ENCODE assay signal across 8 cellular contexts in the genomic region with DNA sequence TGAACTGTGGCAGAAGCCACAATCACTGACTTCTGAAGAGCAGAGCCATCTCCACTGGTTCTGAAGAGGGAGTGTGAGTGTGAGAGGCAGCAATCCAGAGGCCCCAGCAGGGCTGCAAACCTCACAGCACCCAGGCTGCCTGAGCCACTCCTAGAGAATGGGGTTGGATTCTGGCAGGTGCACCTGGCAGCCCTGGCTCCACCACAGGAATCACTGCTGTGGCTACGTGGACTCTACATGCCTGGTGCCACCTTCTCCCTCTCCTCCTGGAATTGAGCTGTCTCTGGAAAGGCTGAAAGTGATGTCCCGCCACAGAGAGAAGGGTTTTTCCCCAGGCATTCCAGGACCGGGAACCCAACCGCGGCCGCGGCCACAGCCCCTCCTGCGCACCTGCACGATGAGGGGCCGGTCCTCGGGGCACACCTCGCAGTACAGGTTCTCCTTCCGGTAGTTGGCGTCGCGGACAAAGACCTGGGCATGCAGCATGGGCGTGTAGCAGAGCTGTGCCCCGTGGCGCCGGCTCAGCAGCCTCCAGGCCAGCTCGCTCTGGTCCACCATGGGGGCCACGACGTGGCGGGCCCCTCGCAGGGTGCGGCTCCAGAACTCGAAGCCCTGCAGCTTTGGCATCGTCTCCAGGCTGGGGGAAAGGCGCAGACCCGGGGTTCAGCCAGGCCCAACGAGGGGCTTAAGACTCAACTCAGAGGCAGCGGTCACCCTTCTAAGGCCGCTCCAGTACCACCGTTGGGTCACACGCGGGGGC. TPM values are rescaled to one million over a fixed set of nuclear protein-coding genes. Genes with fewer than 3 reads are reported as not detected.
DNase-seq lines count a peak whose midpoint lies in the region; ATAC-seq and TF ChIP-seq lines count a peak whose summit lies in the region.

No MANE protein-coding gene starts in this region.

- peak overlapping the region; percentile 96 for H3K4me2 ChIP-seq in OCI-LY3 (ENCODE audit: low read length)

- H4K20me1 ChIP-seq in OCI-LY3 (ENCODE audit: insufficient read depth, low read length) = no peaks in the 10 kb centered on the region

- peak overlapping the region; percentile 81 for H3K4me3 ChIP-seq in H7 (ENCODE audit: insufficient read depth, low read depth, low read length)
- peak overlapping the region; percentile 100 for H3K4me3 ChIP-seq in OCI-LY3 (ENCODE audit: low read length)
- H3K4me3 ChIP-seq in epithelial cell of proximal tubule (ENCODE audit: low read depth, low read length) = peak overlapping the region; percentile 91

- no peak for TF ChIP-seq CTCF in OCI-LY3 (IDR thresholded peaks at IDR 0.05; ENCODE audit: low read depth, low read length)
- TF ChIP-seq CTCF in epithelial cell of proximal tubule (conservative IDR thresholded peaks at IDR 0.05; ENCODE audit: low read depth, low read length) = no peak
- no peak for TF ChIP-seq CTCF in osteocyte (IDR thresholded peaks at IDR 0.05)
- no peak for TF ChIP-seq CTCF in omental fat pad (IDR thresholded peaks at IDR 0.05)

- peaks cover 5% of the 10 kb centered on the region for H3K36me3 Mint-ChIP-seq in osteocyte (ENCODE audit: unreplicated experiment)

- DNase-seq in H7 (no peak), epithelial cell of proximal tubule (ENCODE audit: low read depth) (no peak), osteocyte (ENCODE audit: extremely low spot score, unreplicated experiment) (no peak), ureter (ENCODE audit: low spot score) (no peak), omental fat pad (ENCODE audit: low spot score) (no peak)

- H3K9ac ChIP-seq in OCI-LY3 (ENCODE audit: low read length) = peak overlapping the region; percentile 97

- no peaks in the 10 kb centered on the region for H3K27me3 Mint-ChIP-seq in osteocyte (ENCODE audit: unreplicated experiment)

- no peaks in the 10 kb centered on the region for H3K9me3 ChIP-seq in OCI-LY3 (ENCODE audit: insufficient read depth, low read length)

- no peak overlapping the region for H3K27ac Mint-ChIP-seq in osteocyte (ENCODE audit: unreplicated experiment)

- H3K27me3 ChIP-seq in H7 (ENCODE audit: control insufficient read depth, insufficient read depth, low read length) = no peaks in the 10 kb centered on the region
- H3K27me3 ChIP-seq in OCI-LY3 (ENCODE audit: low read depth, low read length) = no peaks in the 10 kb centered on the region

- H3K4me1 Mint-ChIP-seq in osteocyte (ENCODE audit: unreplicated experiment) = peaks cover 7% of the 10 kb centered on the region

- ATAC-seq in GM21381 (IDR thresholded peaks at IDR 0.05; ENCODE audit: unreplicated experiment) (no peak), GM18861 (IDR thresholded peaks at IDR 0.05; ENCODE audit: unreplicated experiment) (no peak), omental fat pad (ENCODE audit: low FRiP score) (no peak)

- peaks cover 28% of the 10 kb centered on the region for H3K79me2 ChIP-seq in OCI-LY3 (ENCODE audit: low read length)

- H3K36me3 ChIP-seq in H7 (replicated peaks; ENCODE audit: control insufficient read depth, insufficient read depth, low read length) (peaks cover 8% of the 10 kb centered on the region), OCI-LY3 (replicated peaks; ENCODE audit: low read depth, low read length) (peaks cover 18% of the 10 kb centered on the region)

- H2AFZ ChIP-seq in OCI-LY3 (ENCODE audit: low read depth, low read length) = no peak overlapping the region

- peak overlapping the region; percentile 35 for H3K27ac ChIP-seq in OCI-LY3 (ENCODE audit: low read length)

- peaks cover 14% of the 10 kb centered on the region for H3K4me1 ChIP-seq in OCI-LY3 (ENCODE audit: low read length)

- peak overlapping the region; percentile 63 for H3K4me3 Mint-ChIP-seq in osteocyte (ENCODE audit: unreplicated experiment)

- H3K9me3 Mint-ChIP-seq in osteocyte (ENCODE audit: unreplicated experiment) = no peaks in the 10 kb centered on the region

RNA-seq across cellular contexts. Expression of a gene that starts 1.0 kb away (rescaled TPM):
- total RNA-seq in H7 (2014; rRNA removed; shearing (Covaris generic)) = 114 and 129 TPM in 2 replicates
- total RNA-seq in epithelial cell of proximal tubule (126 and 154 TPM in 2 replicates), osteocyte (69.3 and 73.3 TPM in 2 replicates), ureter (158 TPM), omental fat pad (10 to 100 TPM; 58.1 to 90.3 (median 85.7) TPM)

RNA-seq across cellular contexts. Expression of a gene that starts 12.9 kb away (rescaled TPM):
- 205 and 248 TPM in 2 replicates for total RNA-seq in H7 (2014; rRNA removed; shearing (Covaris generic))
- total RNA-seq in epithelial cell of proximal tubule (105 and 200 TPM in 2 replicates), osteocyte (100 and 108 TPM in 2 replicates), ureter (91.2 TPM), omental fat pad (10 to 100 TPM; 67.3 to 86.8 (median 81.4) TPM)

RNA-seq across cellular contexts. Expression of a gene that starts 13.0 kb away (rescaled TPM):
- 43.0 and 50.8 TPM in 2 replicates for total RNA-seq in H7 (2014; rRNA removed; shearing (Covaris generic))
- total RNA-seq in epithelial cell of proximal tubule = 35.8 and 38.8 TPM in 2 replicates
- 37.3 and 41.0 TPM in 2 replicates for total RNA-seq in osteocyte
- 30.0 TPM for total RNA-seq in ureter
- 10 to 100 TPM; 20.2 to 51.3 (median 32.0) TPM for total RNA-seq in omental fat pad

RNA-seq across cellular contexts. Expression of a gene that starts 27.1 kb away (rescaled TPM):
- 72.7 and 110 TPM in 2 replicates for total RNA-seq in H7 (2014; rRNA removed; shearing (Covaris generic))
- total RNA-seq in epithelial cell of proximal tubule = 85.4 and 93.1 TPM in 2 replicates
- 69.0 and 71.0 TPM in 2 replicates for total RNA-seq in osteocyte
- 176 TPM for total RNA-seq in ureter
- 100 to 1,000 TPM; 190 to 327 (median 225) TPM for total RNA-seq in omental fat pad

RNA-seq across cellular contexts. Expression of a gene that starts 33.1 kb away (rescaled TPM):
- total RNA-seq in H7 (2014; rRNA removed; shearing (Covaris generic)) = 155 and 175 TPM in 2 replicates
- total RNA-seq in epithelial cell of proximal tubule = 52.9 and 60.0 TPM in 2 replicates
- 19.4 and 21.8 TPM in 2 replicates for total RNA-seq in osteocyte
- total RNA-seq in ureter = 5.0 TPM
- 10 to 100 TPM in 3 of 4 donors, 1 to 10 TPM in 1; 7.9 to 25.1 (median 12.0) TPM for total RNA-seq in omental fat pad
